8 cellular contexts compared by ENCODE assay signal in genomic region chr5:134141346-134142050, GRCh38. TPM values are rescaled to one million over a fixed set of nuclear protein-coding genes. Genes with fewer than 3 reads are reported as not detected.
A peak's percentile ranks its signal among the peaks of the same experiment; 100 is the strongest.
DNase-seq lines count a peak whose midpoint lies in the region; ATAC-seq and TF ChIP-seq lines count a peak whose summit lies in the region.

No MANE protein-coding gene starts in this region.

- peaks cover 68% of the 10 kb centered on the region for H3K4me1 Mint-ChIP-seq in stimulated activated naive CD8-positive, alpha-beta T cell treated with anti-CD3 and anti-CD28 coated beads, Interleukin-15, Interleukin-2, amounts not matched to agents 100 ng/mL and 50 ng/mL, for 24 hours (ENCODE audit: low read depth)
- peaks cover 23% of the 10 kb centered on the region for H3K4me1 Mint-ChIP-seq in glutamatergic neuron (ENCODE audit: low read depth, unreplicated experiment)

- H3K36me3 Mint-ChIP-seq in stimulated activated naive CD8-positive, alpha-beta T cell treated with anti-CD3 and anti-CD28 coated beads, Interleukin-15, Interleukin-2, amounts not matched to agents 100 ng/mL and 50 ng/mL, for 24 hours (ENCODE audit: low read depth), result peaks cover 41% of the 10 kb centered on the region
- no peaks in the 10 kb centered on the region for H3K36me3 Mint-ChIP-seq in glutamatergic neuron (ENCODE audit: unreplicated experiment)

- no peak overlapping the region for H3K4me3 Mint-ChIP-seq in stimulated activated naive CD8-positive, alpha-beta T cell treated with anti-CD3 and anti-CD28 coated beads, Interleukin-15, Interleukin-2, amounts not matched to agents 100 ng/mL and 50 ng/mL, for 24 hours
- H3K4me3 Mint-ChIP-seq in glutamatergic neuron (ENCODE audit: unreplicated experiment), result peak overlapping the region; percentile 16

- ATAC-seq in stimulated activated naive CD8-positive, alpha-beta T cell treated with anti-CD3 and anti-CD28 coated beads, Interleukin-15, Interleukin-2, amounts not matched to agents 100 U/mL and 50 U/mL, for 24 hours, result no peak
- ATAC-seq in HG03139 (IDR thresholded peaks at IDR 0.05; ENCODE audit: unreplicated experiment), result no peak

- no peaks in the 10 kb centered on the region for H3K9me3 Mint-ChIP-seq in stimulated activated naive CD8-positive, alpha-beta T cell treated with anti-CD3 and anti-CD28 coated beads, Interleukin-15, Interleukin-2, amounts not matched to agents 100 ng/mL and 50 ng/mL, for 24 hours
- peaks cover 6% of the 10 kb centered on the region for H3K9me3 Mint-ChIP-seq in glutamatergic neuron (ENCODE audit: unreplicated experiment)

- TF ChIP-seq CTCF in WI38 (IDR thresholded peaks at IDR 0.05; ENCODE audit: low read depth, low read length) (0 out of 2 replicates have a peak, but pooled peaks have one; percentile 17), glutamatergic neuron (IDR thresholded peaks at IDR 0.05; ENCODE audit: partially characterized antibody, unreplicated experiment) (no peak)

- no peak for DNase-seq in stimulated activated naive CD8-positive, alpha-beta T cell treated with anti-CD3 and anti-CD28 coated beads, Interleukin-15, Interleukin-2, amounts not matched to agents 100 U/mL and 50 U/mL, for 24 hours
- DNase-seq in glutamatergic neuron, result no peak
- DNase-seq in LoVo (ENCODE audit: low spot score), result no peak
- no peak for DNase-seq in T-helper 9 cell
- DNase-seq in hypothalamus (lab: John Stamatoyannopoulos, UW), result no peak

- H3K27me3 Mint-ChIP-seq in stimulated activated naive CD8-positive, alpha-beta T cell treated with anti-CD3 and anti-CD28 coated beads, Interleukin-15, Interleukin-2, amounts not matched to agents 100 ng/mL and 50 ng/mL, for 24 hours, result no peaks in the 10 kb centered on the region
- H3K27me3 Mint-ChIP-seq in glutamatergic neuron (ENCODE audit: unreplicated experiment), result peaks cover 4% of the 10 kb centered on the region

- H3K4me3 ChIP-seq in WI38 (ENCODE audit: low read depth, low read length), result no peak overlapping the region

- peak overlapping the region; percentile 21 for H3K27ac Mint-ChIP-seq in stimulated activated naive CD8-positive, alpha-beta T cell treated with anti-CD3 and anti-CD28 coated beads, Interleukin-15, Interleukin-2, amounts not matched to agents 100 ng/mL and 50 ng/mL, for 24 hours
- H3K27ac Mint-ChIP-seq in glutamatergic neuron (ENCODE audit: unreplicated experiment), result peak overlapping the region; percentile 30

RNA-seq across cellular contexts. Expression of gene TCF7, which starts 27.0 kb away (rescaled TPM):
- 5.8 TPM for total RNA-seq in glutamatergic neuron (ENCODE audit: unreplicated experiment)

RNA-seq across cellular contexts. Expression of gene SKP1, which starts 35.3 kb away (rescaled TPM):
- 345 TPM for total RNA-seq in glutamatergic neuron (ENCODE audit: unreplicated experiment)
